28 cellular contexts compared by ENCODE assay signal in genomic region chr12:113351089-113351488, GRCh38. TPM values are rescaled to one million over a fixed set of nuclear protein-coding genes. Genes with fewer than 3 reads are reported as not detected.
"Had no signal": no experiment of that assay in that cellular context is flagged by ENCODE, and none has a peak within 500 bp of the region (broad histone marks: within the 10 kb centered on the region; RNA-seq: fewer than 3 reads in every experiment).

No MANE protein-coding gene starts in this region.

- H3K27me3 ChIP-seq: suprapubic skin, testis, thyroid gland, tibial nerve, transverse colon, upper lobe of left lung, upper lobe of right lung, uterus, vagina had no signal

- H3K4me1 ChIP-seq: stomach, suprapubic skin, thyroid gland, tibial artery, tibial nerve, transverse colon, upper lobe of left lung, upper lobe of right lung, uterus, vagina had no signal

- H3K27ac ChIP-seq: stomach, suprapubic skin, testis, thoracic aorta, thyroid gland, tibial artery, tibial nerve, transverse colon, upper lobe of left lung, upper lobe of right lung, uterus, vagina had no signal

- FAIRE-seq: urothelium cell line had no signal

- H3K36me3 ChIP-seq: stomach, suprapubic skin, thoracic aorta, thyroid gland, tibial artery, tibial nerve, transverse colon, upper lobe of left lung, upper lobe of right lung, uterus, vagina had no signal

- ATAC-seq: stimulated activated effector memory CD8-positive, alpha-beta T cell treated with anti-CD3 and anti-CD28 coated beads, Interleukin-12 subunit alpha, Interleukin-12 subunit beta, amount 100 ng/mL, for 72 hours; stimulated activated memory B cell treated with anti-CD40 and anti-IgM and Interleukin-4, amounts not matched to agents 10 μg/mL and 1 μg/mL and 100 μg/mL, for 72 hours; stimulated activated naive B cell treated with anti-CD40 and anti-IgM and Interleukin-4, amounts not matched to agents 10 μg/mL and 1 μg/mL and 100 μg/mL, for 72 hours; stimulated activated naive CD8-positive, alpha-beta T cell treated with anti-CD3 and anti-CD28 coated beads, Interleukin-15, amount 100 ng/mL, for 72 hours; stimulated activated naive CD8-positive, alpha-beta T cell treated with anti-CD3 and anti-CD28 coated beads, Interleukin-15, Interleukin-2, amounts not matched to agents 100 U/mL and 50 U/mL, for 24 hours; upper lobe of right lung had no signal

- DNase-seq: stimulated activated CD4-positive, alpha-beta T cell treated with anti-CD3 and anti-CD28 coated beads, Interleukin-2, amount 100 ng/mL, for 48 hours; stimulated activated CD4-positive, alpha-beta T cell treated with anti-CD3 and anti-CD28 coated beads, Interleukin-4, amount 100 ng/mL, for 1 hour; stimulated activated CD4-positive, alpha-beta T cell treated with anti-CD3 and anti-CD28 coated beads, Interleukin-4, amount 100 ng/mL, for 24 hours; stimulated activated CD4-positive, alpha-beta T cell treated with anti-CD3 and anti-CD28 coated beads, Interleukin-4, amount 100 ng/mL, for 4 hours; stimulated activated CD8-positive, alpha-beta memory T cell treated with anti-CD3 and anti-CD28 coated beads, Interleukin-4, amount 100 ng/mL, for 48 hours; stimulated activated naive B cell treated with anti-CD40 and anti-IgM and Interleukin-4, amounts not matched to agents 10 μg/mL and 1 μg/mL and 100 μg/mL, for 72 hours; stimulated activated naive CD4-positive, alpha-beta T cell; stimulated activated naive CD4-positive, alpha-beta T cell treated with Interleukin-2 at 50 U/mL for 16 hours; stimulated activated naive CD8-positive, alpha-beta T cell treated with anti-CD3 and anti-CD28 coated beads, Interleukin-15, amount 100 ng/mL, for 72 hours; stimulated activated naive CD8-positive, alpha-beta T cell treated with anti-CD3 and anti-CD28 coated beads, Interleukin-15, Interleukin-2, amounts not matched to agents 100 U/mL and 50 U/mL, for 24 hours; stomach; substantia nigra; testis; thyroid gland; tibial artery; transverse colon; upper lobe of left lung; upper lobe of right lung; uterus had no signal

- H3K9me3 ChIP-seq: stomach, suprapubic skin, testis, thoracic aorta, thyroid gland, tibial artery, tibial nerve, transverse colon, upper lobe of left lung, upper lobe of right lung, uterus, vagina had no signal

- H3K4me3 ChIP-seq: stomach, suprapubic skin, testis, thoracic aorta, thyroid gland, tibial artery, tibial nerve, transverse colon, upper lobe of left lung, upper lobe of right lung, uterus, vagina had no signal

RNA-seq across cellular contexts. Expression of gene SDS, which starts 52.6 kb away (rescaled TPM):
- total RNA-seq: temporal lobe, urinary bladder, uterus, vagina had no signal
